In the genomic region with DNA sequence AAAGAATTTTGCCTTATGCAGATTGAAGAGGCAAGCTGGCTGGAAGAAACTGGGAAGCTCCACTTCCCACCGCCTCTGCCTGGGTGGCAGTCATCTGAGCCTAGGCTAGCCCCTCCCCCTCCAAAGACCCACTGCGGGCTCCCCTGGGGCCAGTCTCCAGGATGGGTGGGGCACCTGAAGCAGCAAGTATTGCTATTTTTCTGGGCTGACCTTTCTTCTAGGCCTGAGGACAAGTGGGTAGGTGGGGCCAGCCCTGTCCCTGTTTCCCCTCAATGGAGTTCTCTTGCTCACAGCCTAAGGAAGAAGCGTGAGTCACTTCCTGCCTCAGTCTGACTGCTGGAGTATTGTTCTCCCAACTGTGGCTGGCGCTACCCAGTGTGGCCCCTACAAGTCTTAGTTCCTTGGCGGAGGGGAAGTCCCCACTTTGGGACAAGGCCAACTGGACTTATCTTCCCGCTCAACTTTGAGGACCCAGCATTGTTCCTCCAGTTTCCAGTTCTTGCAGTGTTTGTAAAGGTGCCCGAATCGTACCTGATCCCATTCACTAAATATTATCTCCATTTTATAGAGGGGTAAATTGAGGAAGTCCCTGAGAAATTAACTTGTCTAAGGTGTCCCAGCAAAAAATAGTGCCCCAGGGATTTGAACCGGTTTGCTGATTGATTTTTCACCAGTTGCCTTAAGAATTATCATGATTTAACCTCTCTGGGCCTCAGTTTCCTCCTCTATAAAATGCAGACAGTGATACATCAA, we compare ENCODE assay signal across 8 cellular contexts. TPM values are rescaled to one million over a fixed set of nuclear protein-coding genes. Genes with fewer than 3 reads are reported as not detected.
A peak's percentile ranks its signal among the peaks of the same experiment; 100 is the strongest.
DNase-seq lines count a peak whose midpoint lies in the region; ATAC-seq lines count a peak whose summit lies in the region.

No MANE protein-coding gene starts in this region.

- no peak for ATAC-seq in central memory CD8-positive, alpha-beta T cell (replicated peaks; ENCODE audit: extremely low read depth, poor library complexity, severe bottlenecking)
- ATAC-seq in left colon (peak; percentile 28), HG03565 (IDR thresholded peaks at IDR 0.05; ENCODE audit: unreplicated experiment) (no peak)

- H3K9me3 Mint-ChIP-seq in central memory CD8-positive, alpha-beta T cell = no peaks in the 10 kb centered on the region

- peak overlapping the region; percentile 60 for H3K9ac ChIP-seq in SK-N-MC (ENCODE audit: insufficient read length)

- peaks cover 9% of the 10 kb centered on the region for H3K36me3 Mint-ChIP-seq in central memory CD8-positive, alpha-beta T cell (ENCODE audit: insufficient read depth)

- intact Hi-C loops in left colon (cut with DNase I, micrococcal nuclease) = loop anchor here in 1 of 2 donors (10.0 kb wide), 1 partner anchor 155 kb away; the partner anchor contains the start of gene BLM

- H3K9me3 ChIP-seq in SK-N-MC (ENCODE audit: low read depth, low read length) = no peaks in the 10 kb centered on the region

- in situ Hi-C loops in ACHN (cut with HindIII; ENCODE audit: low pct_ligation_motif_present, low pct_unique_long_range_greater_than_20kb, low sequenced_read_pairs) = no loop called here

- H3K27me3 Mint-ChIP-seq in central memory CD8-positive, alpha-beta T cell = peaks cover 26% of the 10 kb centered on the region

- H3K36me3 ChIP-seq in SK-N-MC (ENCODE audit: insufficient read depth, low read length) = no peaks in the 10 kb centered on the region

- H3K27ac ChIP-seq in SK-N-MC = peak overlapping the region; percentile 86

- peaks cover 38% of the 10 kb centered on the region for H3K4me1 Mint-ChIP-seq in central memory CD8-positive, alpha-beta T cell

- H3K4me3 ChIP-seq in SK-N-MC = peak overlapping the region; percentile 85

- H3K27ac Mint-ChIP-seq in central memory CD8-positive, alpha-beta T cell (ENCODE audit: low read depth) = peak overlapping the region; percentile 94

- DNase-seq in ACHN (peak; percentile 67), HK-2 (ENCODE audit: unreplicated experiment) (peak; percentile 66), SK-N-MC (ENCODE audit: low read depth, low spot score) (peak; percentile 45), left colon (peak; percentile 66 to 75), NCI-H1092 (lab: John Stamatoyannopoulos, UW) (no peak)
- no peak for DNase-seq in central memory CD8-positive, alpha-beta T cell (ENCODE audit: low spot score in 2 of 2)
- peak; percentile 79 for DNase-seq in stimulated activated CD4-positive, alpha-beta T cell treated with anti-CD3 and anti-CD28 coated beads, Interleukin-1b, Interleukin-23, amount 100 ng/mL, for 48 hours

- peak overlapping the region; percentile 90 for H3K4me3 Mint-ChIP-seq in central memory CD8-positive, alpha-beta T cell

RNA-seq across cellular contexts. Expression of gene FURIN, which starts 1.4 kb away (rescaled TPM):
- total RNA-seq in left colon = 100 to 1,000 TPM in 1 of 2 donors, 10 to 100 TPM in 1; 74.0 to 101 TPM

RNA-seq across cellular contexts. Expression of gene FES, which starts 14.5 kb away (rescaled TPM):
- 1 to 10 TPM; 5.1 to 10.0 TPM for total RNA-seq in left colon

RNA-seq across cellular contexts. Expression of gene MAN2A2, which starts 33.3 kb away (rescaled TPM):
- total RNA-seq in left colon = 10 to 100 TPM; 48.4 to 63.7 TPM

Comparison
In these comparisons a context has a peak if more than half of its experiments do, and no peak if none do; other contexts are left out.
1. DNase-seq: peak in ACHN (single experiment), HK-2 (single experiment), SK-N-MC (single experiment), left colon (2 of 2) and stimulated activated CD4-positive, alpha-beta T cell treated with anti-CD3 and anti-CD28 coated beads, Interleukin-1b, Interleukin-23, amount 100 ng/mL, for 48 hours (single experiment); none in central memory CD8-positive, alpha-beta T cell (0 of 2) and NCI-H1092 (single experiment).